In genomic region chr12:26314103-26314502, GRCh38 we compare ENCODE assay signal across 4 cellular contexts.
A peak's percentile ranks its signal among the peaks of the same experiment; 100 is the strongest.
DNase-seq lines count a peak whose midpoint lies in the region; ATAC-seq, FAIRE-seq and TF ChIP-seq lines count a peak whose summit lies in the region.
"Not testable (repeated sequence)": the region's sequence is repeated elsewhere in the genome, so short reads cannot be mapped to it uniquely, and the experiment has no call there.

No MANE protein-coding gene starts in this region.

- H4K20me1 ChIP-seq in K562 (replicated peaks; ENCODE audit: control insufficient read depth, insufficient read depth, low read length), result not testable (repeated sequence)

- not testable (repeated sequence) for H3K4me1 ChIP-seq in HEK293 (ENCODE audit: control insufficient read depth, insufficient read depth, low read length)
- peaks cover 3 to 12% of the 10 kb centered on the region in 2 experiments; a peak in 3 of 5 replicates for H3K4me1 ChIP-seq in K562 (replicated peaks in 1 of 2; ENCODE audit: control insufficient read depth in 2 of 2, insufficient read depth in 2 of 2, low read length in 2 of 2)

- H2AFZ ChIP-seq in K562 (ENCODE audit: low read depth, low read length), result not testable (repeated sequence)

- peaks cover 12% of the 10 kb centered on the region for H3K4me1 Mint-ChIP-seq in neural crest cell

- H3K4me3 Mint-ChIP-seq in neural crest cell, result not testable (repeated sequence)

- not testable (repeated sequence) for H3K27ac ChIP-seq in HEK293 (ENCODE audit: extremely low read depth, low read depth, low read length); K562 (ENCODE audit: extremely low read depth, low read depth, low read length)

- CTCF ChIA-PET in HEK293 (lab: Yijun Ruan, JAX), result interaction anchor here (0.6 to 0.7 kb wide), 2 partner anchors 13 to 512 kb away, joined by 3 to 4 read pairs; no protein-coding TSS in a partner anchor
- CTCF ChIA-PET in K562 (lab: Yijun Ruan, JAX; ENCODE audit: low intra/inter-chr PET ratio), result not testable (repeated sequence)

- peaks cover 18% of the 10 kb centered on the region for H3K36me3 Mint-ChIP-seq in neural crest cell (ENCODE audit: low read depth)

- not testable (repeated sequence) for BruUV-seq in K562 (replicated peaks; lab: Mats Ljungman, UMichigan)

- TF ChIP-seq CTCF in HEK293 (tag by site-specific recombination; IDR thresholded peaks at IDR 0.05); K562 (IDR thresholded peaks at IDR 0.05 in 2 of 3, conservative IDR thresholded peaks at IDR 0.05 in 1 of 3; ENCODE audit: insufficient read depth in 2 of 3, low read depth in 1 of 3, low read length in 3 of 3); neural crest cell (conservative IDR thresholded peaks at IDR 0.05): not testable (repeated sequence)

- TF ChIP-seq EP300 in K562 (IDR thresholded peaks at IDR 0.05; ENCODE audit: low read length), result not testable (repeated sequence)

- DNase-seq in amniotic epithelial cell (ENCODE audit: low read depth), result peak; percentile 7
- not testable (repeated sequence) for DNase-seq in K562 (ENCODE audit: extremely low read depth in 1 of 4, low spot score in 3 of 4); neural crest cell (ENCODE audit: low read depth, low spot score)

- not testable (repeated sequence) for TF ChIP-seq RAD21 in K562 (CRISPR knock-in tag; conservative IDR thresholded peaks at IDR 0.05 in 1 of 2, IDR thresholded peaks at IDR 0.05 in 1 of 2)

- peak overlapping the region; percentile 21 for H3K27ac Mint-ChIP-seq in neural crest cell (ENCODE audit: unreplicated experiment)

- not testable (repeated sequence) for H3K27me3 Mint-ChIP-seq in neural crest cell (ENCODE audit: low read depth)

- not testable (repeated sequence) for ATAC-seq in K562

- TF ChIP-seq POLR2A in K562 (conservative IDR thresholded peaks at IDR 0.05), result not testable (repeated sequence)

- H3K4me3 ChIP-seq in HEK293 (ENCODE audit: low read depth, low read length); K562: not testable (repeated sequence)

- H3K27me3 ChIP-seq in K562 (ENCODE audit: control insufficient read depth in 2 of 2, insufficient read depth in 2 of 2, low read length in 2 of 2), result not testable (repeated sequence)

- H3K9me3 ChIP-seq in HEK293 (ENCODE audit: control insufficient read depth, insufficient read depth, low read depth, low read length); K562 (replicated peaks; ENCODE audit: control insufficient read depth, insufficient read depth, low read depth, low read length): not testable (repeated sequence)

- H3K79me2 ChIP-seq in K562 (ENCODE audit: control insufficient read depth, insufficient read depth, low read length), result not testable (repeated sequence)

- H3K9me1 ChIP-seq in K562 (ENCODE audit: control insufficient read depth, insufficient read depth, low read length), result not testable (repeated sequence)

- intact Hi-C loops in K562 (cut with micrococcal nuclease), result not testable (repeated sequence)

- FAIRE-seq in K562 (lab: Jason Lieb, UNC), result not testable (repeated sequence)

- H3K9me3 Mint-ChIP-seq in neural crest cell, result peaks cover 21% of the 10 kb centered on the region

- in situ Hi-C loops in K562 (cut with MboI), result not testable (repeated sequence)

- H3K4me2 ChIP-seq in K562 (ENCODE audit: insufficient read depth, low read length), result not testable (repeated sequence)

- not testable (repeated sequence) for H3K36me3 ChIP-seq in HEK293 (ENCODE audit: control insufficient read depth in 2 of 2, insufficient read depth in 1 of 2, low read length in 2 of 2); K562 (ENCODE audit: control insufficient read depth, insufficient read depth, low read length)

- not testable (repeated sequence) for H3K9ac ChIP-seq in K562 (ENCODE audit: insufficient read depth in 1 of 2, low read depth in 2 of 2, low read length in 2 of 2)

- POLR2A ChIA-PET in HEK293 (lab: Yijun Ruan, JAX); K562 (lab: Yijun Ruan, JAX): not testable (repeated sequence)

TF ChIP-seq in HEK293, 187 proteins besides CTCF, POLR2A, EP300 and RAD21:
- peak; percentile 88 for TF ChIP-seq ZNF529 (tag by site-specific recombination; IDR thresholded peaks at IDR 0.05; ENCODE audit: insufficient replicate concordance)

TF ChIP-seq in K562, 482 proteins besides CTCF, POLR2A, EP300 and RAD21:
- peak; percentile 85 for TF ChIP-seq ZNF507 (tag; conservative IDR thresholded peaks at IDR 0.05)
